Comparison of ENCODE assay signal across 27 cellular contexts in genomic region chr2:239854596-239854995, GRCh38.
"Had no signal": no experiment of that assay in that cellular context is flagged by ENCODE, and none has a peak within 500 bp of the region (broad histone marks: within the 10 kb centered on the region; RNA-seq: fewer than 3 reads in every experiment).

No MANE protein-coding gene starts in this region.

- H3K4me3 Mint-ChIP-seq: central memory CD8-positive, alpha-beta T cell; naive thymus-derived CD8-positive, alpha-beta T cell; nephron progenitor cell; stimulated activated effector memory CD8-positive, alpha-beta T cell treated with anti-CD3 and anti-CD28 coated beads, Interleukin-12 subunit alpha, Interleukin-12 subunit beta, amount 100 ng/mL, for 72 hours had no signal

- H3K4me1 Mint-ChIP-seq: naive thymus-derived CD8-positive, alpha-beta T cell; stimulated activated effector memory CD8-positive, alpha-beta T cell treated with anti-CD3 and anti-CD28 coated beads, Interleukin-12 subunit alpha, Interleukin-12 subunit beta, amount 100 ng/mL, for 72 hours had no signal

- DNase-seq: dermis blood vessel endothelial cell; effector memory CD4-positive, alpha-beta T cell; erythroblast; foreskin keratinocyte; glutamatergic neuron; heart right ventricle; hippocampal formation; left cardiac atrium; left lung; mesendoderm; midbrain; nephron progenitor cell; sigmoid colon; stimulated activated CD4-positive, alpha-beta T cell treated with anti-CD3 and anti-CD28 coated beads, Interleukin-2, amount 100 ng/mL, for 24 hours; stimulated activated CD4-positive, alpha-beta T cell treated with anti-CD3 and anti-CD28 coated beads, Interleukin-4, amount 100 ng/mL, for 24 hours; stimulated activated naive CD4-positive, alpha-beta T cell treated with Interleukin-2 at 50 U/mL for 16 hours; stomach; tibial artery; upper lobe of left lung had no signal

- H3K36me3 Mint-ChIP-seq: stimulated activated effector memory CD8-positive, alpha-beta T cell treated with anti-CD3 and anti-CD28 coated beads, Interleukin-12 subunit alpha, Interleukin-12 subunit beta, amount 100 ng/mL, for 72 hours had no signal

- H3K4me3 ChIP-seq: coronary artery, gastroesophageal sphincter, heart right ventricle, left lung, prostate gland, right atrium auricular region, sigmoid colon, stomach, tibial artery, upper lobe of left lung had no signal

- H3K9me3 ChIP-seq: prostate gland had no signal

- H3K27ac ChIP-seq: coronary artery, foreskin keratinocyte, gastroesophageal sphincter, heart right ventricle, left lung, parathyroid adenoma, prostate gland, right atrium auricular region, stomach, tibial artery, upper lobe of left lung had no signal

- H3K36me3 ChIP-seq: gastroesophageal sphincter, heart right ventricle, left lung, prostate gland, right atrium auricular region, sigmoid colon, stomach, tibial artery, upper lobe of left lung had no signal

- H3K27ac Mint-ChIP-seq: naive thymus-derived CD8-positive, alpha-beta T cell; nephron progenitor cell; stimulated activated effector memory CD8-positive, alpha-beta T cell treated with anti-CD3 and anti-CD28 coated beads, Interleukin-12 subunit alpha, Interleukin-12 subunit beta, amount 100 ng/mL, for 72 hours had no signal

- H3K27me3 ChIP-seq: foreskin keratinocyte, right atrium auricular region, sigmoid colon, upper lobe of left lung had no signal

- H3K9ac ChIP-seq: parathyroid adenoma had no signal

- H3K4me1 ChIP-seq: foreskin keratinocyte, gastroesophageal sphincter, heart right ventricle, left lung, prostate gland, right atrium auricular region, sigmoid colon, stomach, tibial artery, upper lobe of left lung had no signal
